Comparison of ENCODE assay signal across 9 cellular contexts in the genomic region with DNA sequence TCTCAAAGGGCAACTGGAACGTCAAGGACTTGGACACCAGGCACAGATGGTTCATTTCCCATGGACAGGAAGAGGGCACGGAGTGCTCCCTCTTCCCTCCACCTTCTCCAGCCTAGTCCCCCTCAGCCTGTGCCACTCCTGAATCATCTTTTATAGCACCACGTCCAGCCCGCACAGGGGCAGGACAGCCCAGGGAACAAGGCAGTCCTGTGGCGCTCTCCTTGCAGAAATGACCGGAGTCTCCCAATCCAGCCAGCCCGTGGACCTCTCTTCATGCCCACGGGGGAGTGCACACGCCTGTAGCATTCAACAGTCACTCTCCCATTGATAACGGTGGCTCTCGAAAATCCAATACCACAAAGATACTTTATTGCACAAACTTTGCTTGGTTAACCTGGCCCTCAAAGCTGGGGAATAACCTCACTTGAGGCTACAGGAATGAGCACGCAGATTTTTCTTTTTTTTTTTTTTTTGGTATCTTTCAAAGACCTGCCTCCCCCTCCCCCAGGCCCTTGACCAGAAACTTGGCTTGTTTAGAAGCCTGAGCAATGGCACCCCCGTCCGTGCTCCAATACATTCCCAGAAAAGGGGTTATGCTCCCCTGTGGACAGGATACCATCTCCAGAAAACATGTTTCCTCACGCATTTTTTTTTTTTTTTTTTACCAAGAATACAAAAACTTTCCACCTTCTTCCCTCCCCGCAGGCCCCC. TPM values are rescaled to one million over a fixed set of nuclear protein-coding genes. Genes with fewer than 3 reads are reported as not detected.
DNase-seq lines count a peak whose midpoint lies in the region; ATAC-seq and TF ChIP-seq lines count a peak whose summit lies in the region.
"Had no signal": no experiment of that assay in that cellular context is flagged by ENCODE, and none has a peak within 500 bp of the region (broad histone marks: within the 10 kb centered on the region; RNA-seq: fewer than 3 reads in every experiment).

No MANE protein-coding gene starts in this region.

- H3K36me3 ChIP-seq in lower lobe of right lung, result no peaks in the 10 kb centered on the region
- no peaks in the 10 kb centered on the region for H3K36me3 ChIP-seq in testis (ENCODE audit: low read depth, missing control alignments)
- H3K36me3 ChIP-seq: tibial artery had no signal

- H3K4me3 Mint-ChIP-seq in activated CD4-positive, alpha-beta T cell treated with anti-CD3 and anti-CD28 coated beads, Interleukin-2, amount 10 ng/mL, durations not matched to agents 24 days and 14 days, result peak overlapping the region; percentile 82

- peaks cover 61% of the 10 kb centered on the region for H3K4me1 Mint-ChIP-seq in activated CD4-positive, alpha-beta T cell treated with anti-CD3 and anti-CD28 coated beads, Interleukin-2, amount 10 ng/mL, durations not matched to agents 24 days and 14 days

- TF ChIP-seq CTCF in astrocyte of the cerebellum (IDR thresholded peaks at IDR 0.05; ENCODE audit: low read depth, low read length, missing control alignments) (no peak), lower lobe of right lung (IDR thresholded peaks at IDR 0.05) (no peak), testis (IDR thresholded peaks at IDR 0.05) (no peak)

- H3K4me1 ChIP-seq in lower lobe of right lung, result no peaks in the 10 kb centered on the region
- no peaks in the 10 kb centered on the region for H3K4me1 ChIP-seq in testis

- H3K27me3 Mint-ChIP-seq in activated CD4-positive, alpha-beta T cell treated with anti-CD3 and anti-CD28 coated beads, Interleukin-2, amount 10 ng/mL, durations not matched to agents 24 days and 14 days, result no peaks in the 10 kb centered on the region

- H3K4me3 ChIP-seq in astrocyte of the cerebellum (ENCODE audit: low read depth, low read length) (peak overlapping the region; percentile 56), lower lobe of right lung (peak overlapping the region; percentile 71), testis (peak overlapping the region; percentile 39 to 62)

- in situ Hi-C loops in astrocyte of the cerebellum (cut with HindIII; ENCODE audit: low sequenced_read_pairs), result no loop called here

- TF ChIP-seq POLR2A in testis (IDR thresholded peaks at IDR 0.05), result no peak

- H3K9me3 ChIP-seq in lower lobe of right lung, result no peaks in the 10 kb centered on the region
- H3K9me3 ChIP-seq in testis, result no peaks in the 10 kb centered on the region
- H3K9me3 ChIP-seq: tibial artery had no signal

- intact Hi-C loops in activated CD4-positive, alpha-beta T cell treated with anti-CD3 and anti-CD28 coated beads, Interleukin-2, amount 10 ng/mL, durations not matched to agents 24 days and 14 days (cut with micrococcal nuclease), result loop anchor here (2.0 kb wide), 2 partner anchors 67 to 135 kb away; no protein-coding TSS in a partner anchor
- intact Hi-C loops in lower lobe of right lung (cut with DNase I), result no loop called here
- intact Hi-C loops in testis (cut with DNase I; ENCODE audit: low total_unique reads), result no loop called here

- no peaks in the 10 kb centered on the region for H3K9me3 Mint-ChIP-seq in activated CD4-positive, alpha-beta T cell treated with anti-CD3 and anti-CD28 coated beads, Interleukin-2, amount 10 ng/mL, durations not matched to agents 24 days and 14 days

- 6 to 11% methylated on average over 12 to 16 of the region's 16 CpGs for WGBS in testis, 2 donors

- peaks cover 41% of the 10 kb centered on the region for H3K36me3 Mint-ChIP-seq in activated CD4-positive, alpha-beta T cell treated with anti-CD3 and anti-CD28 coated beads, Interleukin-2, amount 10 ng/mL, durations not matched to agents 24 days and 14 days (ENCODE audit: low read depth)

- peaks cover 18% of the 10 kb centered on the region for H3K27me3 ChIP-seq in lower lobe of right lung (ENCODE audit: low read depth)
- H3K27me3 ChIP-seq in testis, result no peaks in the 10 kb centered on the region

- peak; percentile 19 to 51 for ATAC-seq in lower lobe of right lung

- peak; percentile 81 for DNase-seq in activated CD4-positive, alpha-beta T cell treated with anti-CD3 and anti-CD28 coated beads, Interleukin-2, amount 10 ng/mL, durations not matched to agents 24 days and 14 days
- no peak for DNase-seq in activated CD4-positive, alpha-beta T cell treated with anti-CD3 and anti-CD28 coated beads for 1 hour
- DNase-seq in astrocyte of the cerebellum (ENCODE audit: low read depth), result no peak
- peak; percentile 49 for DNase-seq in lower lobe of right lung
- no peak for DNase-seq in testis
- DNase-seq in medulla oblongata (ENCODE audit: extremely low spot score), result no peak
- no peak for DNase-seq in AG20443 (ENCODE audit: low spot score)
- no peak for DNase-seq in NCI-H2196 treated with DMSO at 0.1 percent for 48 hours (lab: John Stamatoyannopoulos, UW; ENCODE audit: unreplicated experiment)
- DNase-seq: tibial artery had no signal

- H3K27ac ChIP-seq in lower lobe of right lung (peak overlapping the region; percentile 78), testis (no peak overlapping the region)
- H3K27ac ChIP-seq: tibial artery had no signal

- peak overlapping the region; percentile 85 for H3K27ac Mint-ChIP-seq in activated CD4-positive, alpha-beta T cell treated with anti-CD3 and anti-CD28 coated beads, Interleukin-2, amount 10 ng/mL, durations not matched to agents 24 days and 14 days

RNA-seq across cellular contexts. Expression of a gene that starts 0.7 kb away (rescaled TPM):
- 36.0 TPM in 2 replicates for total RNA-seq in activated CD4-positive, alpha-beta T cell treated with anti-CD3 and anti-CD28 coated beads, Interleukin-2, amount 10 ng/mL, durations not matched to agents 24 days and 14 days
- 8.1 TPM for total RNA-seq in lower lobe of right lung
- total RNA-seq in testis, result 1 to 10 TPM; 2.5 to 3.0 TPM
- polyA plus RNA-seq in testis (ENCODE audit: insufficient read depth, low read depth, low replicate concordance), result 2.9 TPM

Comparison
In these comparisons a context has a peak if more than half of its experiments do, and no peak if none do; other contexts are left out.
1. DNase-seq: peak in activated CD4-positive, alpha-beta T cell treated with anti-CD3 and anti-CD28 coated beads, Interleukin-2, amount 10 ng/mL, durations not matched to agents 24 days and 14 days (single experiment) and lower lobe of right lung (single experiment); none in activated CD4-positive, alpha-beta T cell treated with anti-CD3 and anti-CD28 coated beads for 1 hour (single experiment), astrocyte of the cerebellum (single experiment), testis (single experiment), medulla oblongata (single experiment), AG20443 (single experiment) and NCI-H2196 treated with DMSO at 0.1 percent for 48 hours (single experiment).
2. Peak in every context shown above with its lines, with median percentiles within 50 percentile points of each other: H3K4me3 ChIP-seq.